Comparison of ENCODE assay signal across 10 cellular contexts in genomic region chr7:150340024-150340749, GRCh38. TPM values are rescaled to one million over a fixed set of nuclear protein-coding genes. Genes with fewer than 3 reads are reported as not detected.
DNase-seq lines count a peak whose midpoint lies in the region; ATAC-seq and TF ChIP-seq lines count a peak whose summit lies in the region.
"Had no signal": no experiment of that assay in that cellular context is flagged by ENCODE, and none has a peak within 500 bp of the region (broad histone marks: within the 10 kb centered on the region; RNA-seq: fewer than 3 reads in every experiment).

No MANE protein-coding gene starts in this region.

- H3K4me3 Mint-ChIP-seq in activated CD4-positive, alpha-beta memory T cell treated with anti-CD3 and anti-CD28 coated beads for 36 hours, result no peak overlapping the region

- H3K9me3 ChIP-seq in Panc1 (ENCODE audit: control insufficient read depth, insufficient read depth, low read depth, low read length) (peaks cover 11% of the 10 kb centered on the region; the same call in 1 of the 2 replicates), heart left ventricle (peaks cover 0 to 10% (median 2%) of the 10 kb centered on the region in 12 donors)

- in situ Hi-C loops in Panc1 (cut with HindIII; ENCODE audit: low pct_unique_long_range_greater_than_20kb, low sequenced_read_pairs), result no loop called here

- peaks cover 29% of the 10 kb centered on the region for H3K27me3 Mint-ChIP-seq in activated CD4-positive, alpha-beta memory T cell treated with anti-CD3 and anti-CD28 coated beads for 36 hours

- H3K4me1 ChIP-seq in Panc1 (ENCODE audit: control insufficient read depth, insufficient read depth, low read length) (peaks cover 3% of the 10 kb centered on the region; the same call in 1 of the 2 replicates), heart left ventricle (peaks cover 0 to 27% (median 12%) of the 10 kb centered on the region in 12 donors)

- peak; percentile 67 for DNase-seq in AG20443 (ENCODE audit: low spot score)
- DNase-seq in Panc1 (ENCODE audit: low read depth, low spot score), result no peak
- peak in 2 of 5 donors; percentile 53 to 75 for DNase-seq in heart left ventricle
- DNase-seq in omental fat pad (ENCODE audit: low spot score), result no peak
- DNase-seq in activated CD4-positive, alpha-beta memory T cell treated with anti-CD3 and anti-CD28 coated beads for 36 hours, result no peak
- DNase-seq in C1 segment of cervical spinal cord (lab: John Stamatoyannopoulos, UW), result no peak
- DNase-seq in germinal center (ENCODE audit: low spot score), result no peak
- DNase-seq: amygdala, DND-41 had no signal

- 12 to 22% (median 14%) methylated on average over 20 to 39 of the region's 39 CpGs for WGBS in heart left ventricle, 4 donors

- CTCF ChIA-PET in Panc1 (lab: Charles Lee), result no interaction called here
- CTCF ChIA-PET in activated CD4-positive, alpha-beta memory T cell treated with anti-CD3 and anti-CD28 coated beads for 36 hours (lab: Charles Lee), result interaction anchor here (1.3 kb wide), 1 partner anchor 15 kb away, joined by 3 read pairs; no protein-coding TSS in a partner anchor

- no peak overlapping the region for H3K27ac Mint-ChIP-seq in activated CD4-positive, alpha-beta memory T cell treated with anti-CD3 and anti-CD28 coated beads for 36 hours

- POLR2A ChIA-PET in Panc1 (lab: Charles Lee), result no interaction called here
- POLR2A ChIA-PET in activated CD4-positive, alpha-beta memory T cell treated with anti-CD3 and anti-CD28 coated beads for 36 hours (lab: Charles Lee), result no interaction called here

- no peak overlapping the region for H3K27ac ChIP-seq in Panc1 (ENCODE audit: low read length)
- H3K27ac ChIP-seq in heart left ventricle, result peak overlapping the region in 6 of 12 donors; percentile 0 to 93 (median 26)

- ATAC-seq in Panc1, result peak; percentile 45; the same call in 1 of the 2 replicates
- ATAC-seq in heart left ventricle, result peak; percentile 53 to 68 (median 64)
- ATAC-seq in omental fat pad (ENCODE audit: low FRiP score), result peak; percentile 37
- ATAC-seq in HG02970 (IDR thresholded peaks at IDR 0.05; ENCODE audit: low FRiP score, unreplicated experiment), result no peak

- H3K4me1 Mint-ChIP-seq in activated CD4-positive, alpha-beta memory T cell treated with anti-CD3 and anti-CD28 coated beads for 36 hours (ENCODE audit: low read depth), result peaks cover 4% of the 10 kb centered on the region

- H3K36me3 Mint-ChIP-seq in activated CD4-positive, alpha-beta memory T cell treated with anti-CD3 and anti-CD28 coated beads for 36 hours, result peaks cover 12% of the 10 kb centered on the region

- H3K36me3 ChIP-seq in Panc1 (ENCODE audit: control insufficient read depth, insufficient read depth, low read length), result no peaks in the 10 kb centered on the region
- H3K36me3 ChIP-seq in heart left ventricle, result no peaks in the 10 kb centered on the region

- no peak overlapping the region for H3K4me3 ChIP-seq in Panc1 (ENCODE audit: low read depth in 2 of 2, low read length in 2 of 2)
- H3K4me3 ChIP-seq in heart left ventricle, result peak overlapping the region; percentile 8 to 65 (median 48)

- TF ChIP-seq CTCF in Panc1 (IDR thresholded peaks at IDR 0.05), result no peak
- TF ChIP-seq CTCF in heart left ventricle (IDR thresholded peaks at IDR 0.05), result no peak
- TF ChIP-seq CTCF in omental fat pad (IDR thresholded peaks at IDR 0.05), result no peak

- intact Hi-C loops in Panc1 (cut with micrococcal nuclease; ENCODE audit: unreplicated experiment), result no loop called here
- intact Hi-C loops in heart left ventricle (cut with DNase I), result no loop called here
- intact Hi-C loops in activated CD4-positive, alpha-beta memory T cell treated with anti-CD3 and anti-CD28 coated beads for 36 hours (cut with micrococcal nuclease), result no loop called here

- no TSS peak for BruUV-seq in Panc1 (replicated peaks; lab: Mats Ljungman, UMichigan)

- peaks cover 4% of the 10 kb centered on the region for H3K9me3 Mint-ChIP-seq in activated CD4-positive, alpha-beta memory T cell treated with anti-CD3 and anti-CD28 coated beads for 36 hours

- H3K27me3 ChIP-seq in Panc1 (ENCODE audit: control insufficient read depth, insufficient read depth, low read length) (no peaks in the 10 kb centered on the region), heart left ventricle (peaks cover 0 to 42% (median 7%) of the 10 kb centered on the region in 9 donors)

- TF ChIP-seq POLR2A in heart left ventricle (IDR thresholded peaks at IDR 0.05), result no peak

RNA-seq across cellular contexts. Expression of gene RARRES2, which starts 1.2 kb away (rescaled TPM):
- total RNA-seq in Panc1 (2021; ENCODE audit: unreplicated experiment) (1.1 TPM), heart left ventricle (100 to 1,000 TPM in 2 of 9 donors, 10 to 100 TPM in 3, 1 to 10 TPM in 4; 3.9 to 108 (median 12.6) TPM), omental fat pad (100 to 1,000 TPM in 3 of 4 donors, 10 to 100 TPM in 1; 93.9 to 433 (median 218) TPM)
- polyA plus RNA-seq in Panc1 (2012; ENCODE audit: insufficient read length), result not detected
- polyA plus RNA-seq in heart left ventricle, result 10 to 100 TPM in 1 of 2 donors, 1 to 10 TPM in 1; 9.2 to 16.0 TPM
- total RNA-seq in activated CD4-positive, alpha-beta memory T cell treated with anti-CD3 and anti-CD28 coated beads for 36 hours, result not detected

RNA-seq across cellular contexts. Expression of gene ACTR3C, which starts 16.8 kb away (rescaled TPM):
- total RNA-seq in Panc1 (2021; ENCODE audit: unreplicated experiment) (6.5 TPM), heart left ventricle (1 to 10 TPM; 1.6 to 5.9 (median 3.7) TPM), omental fat pad (10 to 100 TPM in 1 of 4 donors, 1 to 10 TPM in 3; 1.1 to 12.9 (median 4.9) TPM)
- 2.8 TPM for polyA plus RNA-seq in Panc1 (2012; ENCODE audit: insufficient read length)
- 1 to 10 TPM; 2.2 to 4.5 TPM for polyA plus RNA-seq in heart left ventricle
- total RNA-seq in activated CD4-positive, alpha-beta memory T cell treated with anti-CD3 and anti-CD28 coated beads for 36 hours, result 1 to 10 TPM; 8.0 to 8.8 TPM

RNA-seq across cellular contexts. Expression of gene LRRC61, which starts 17.0 kb away (rescaled TPM):
- total RNA-seq in Panc1 (2021; ENCODE audit: unreplicated experiment) (13.8 TPM), heart left ventricle (1 to 10 TPM; 2.1 to 9.4 (median 4.6) TPM), omental fat pad (10 to 100 TPM in 1 of 4 donors, 1 to 10 TPM in 3; 3.2 to 13.4 (median 8.6) TPM)
- 24.0 TPM for polyA plus RNA-seq in Panc1 (2012; ENCODE audit: insufficient read length)
- 1 to 10 TPM; 1.8 to 8.3 TPM for polyA plus RNA-seq in heart left ventricle
- 10 to 100 TPM; 26.1 to 27.1 TPM for total RNA-seq in activated CD4-positive, alpha-beta memory T cell treated with anti-CD3 and anti-CD28 coated beads for 36 hours

RNA-seq across cellular contexts. Expression of gene REPIN1, which starts 28.4 kb away (rescaled TPM):
- total RNA-seq in Panc1 (2021; ENCODE audit: unreplicated experiment) (209 TPM), heart left ventricle (100 to 1,000 TPM in 5 of 9 donors, 10 to 100 TPM in 4; 90.4 to 141 (median 100) TPM), omental fat pad (10 to 100 TPM; 40.6 to 55.7 (median 49.3) TPM)
- polyA plus RNA-seq in Panc1 (2012; ENCODE audit: insufficient read length), result 158 TPM
- polyA plus RNA-seq in heart left ventricle, result 10 to 100 TPM; 49.8 to 79.6 TPM
- total RNA-seq in activated CD4-positive, alpha-beta memory T cell treated with anti-CD3 and anti-CD28 coated beads for 36 hours, result 10 to 100 TPM; 52.3 to 56.9 TPM

RNA-seq across cellular contexts. Expression of gene ZNF775, which starts 38.9 kb away (rescaled TPM):
- total RNA-seq in Panc1 (2021; ENCODE audit: unreplicated experiment) (14.7 TPM), heart left ventricle (1 to 10 TPM; 2.1 to 5.0 (median 3.3) TPM), omental fat pad (1 to 10 TPM in 3 of 4 donors, under 1 TPM in 1; 0.72 to 4.4 (median 1.4) TPM)
- 14.8 TPM for polyA plus RNA-seq in Panc1 (2012; ENCODE audit: insufficient read length)
- 1 to 10 TPM; 1.8 to 4.4 TPM for polyA plus RNA-seq in heart left ventricle
- 1 to 10 TPM; 6.0 to 6.8 TPM for total RNA-seq in activated CD4-positive, alpha-beta memory T cell treated with anti-CD3 and anti-CD28 coated beads for 36 hours

Comparison
In these comparisons a context has a peak if more than half of its experiments do, and no peak if none do; other contexts are left out.
1. H3K4me3 ChIP-seq: peak in heart left ventricle (12 of 12); none in Panc1 (0 of 2).